11 cellular contexts compared by ENCODE assay signal in genomic region chr3:149720918-149721317, GRCh38.
"Had no signal": no experiment of that assay in that cellular context is flagged by ENCODE, and none has a peak within 500 bp of the region (broad histone marks: within the 10 kb centered on the region; RNA-seq: fewer than 3 reads in every experiment).

No MANE protein-coding gene starts in this region.

- H3K27ac ChIP-seq: GM23248, HL-60, KMS-11 had no signal

- H3K4me3 ChIP-seq: GM23248 had no signal

- ATAC-seq: HepG2 had no signal

- DNase-seq: GM23248, GOT3, H9, HCEC 1CT, HFFc6, KBM-7 had no signal

- H2AFZ ChIP-seq: GM23248 had no signal

- FAIRE-seq: H54, HepG2 had no signal

- H3K27ac Mint-ChIP-seq: H9, HFFc6, IgD-negative memory B cell had no signal

- H3K4me2 ChIP-seq: KMS-11 had no signal

- H3K9ac ChIP-seq: GM23248, KMS-11 had no signal

- H3K4me3 Mint-ChIP-seq: H9, HFFc6, IgD-negative memory B cell had no signal
